Comparison of ENCODE assay signal across 8 cellular contexts in genomic region chr5:52799983-52800393, GRCh38. TPM values are rescaled to one million over a fixed set of nuclear protein-coding genes. Genes with fewer than 3 reads are reported as not detected.
DNase-seq lines count a peak whose midpoint lies in the region; ATAC-seq and TF ChIP-seq lines count a peak whose summit lies in the region.

No MANE protein-coding gene starts in this region.

- H3K4me2 ChIP-seq in HCT116 (ENCODE audit: low read length) (peak overlapping the region; percentile 98), MM.1S (ENCODE audit: low read depth, low read length) (peak overlapping the region; percentile 90), neural cell (ENCODE audit: low read length) (peak overlapping the region; percentile 86)

- BruUV-seq in HCT116 (replicated peaks; lab: Mats Ljungman, UMichigan), result no TSS peak

- H3K9me2 ChIP-seq in HCT116 (ENCODE audit: insufficient read depth), result no peaks in the 10 kb centered on the region
- no peaks in the 10 kb centered on the region for H3K9me2 ChIP-seq in MM.1S (replicated peaks; ENCODE audit: insufficient read depth, low read length)
- no peaks in the 10 kb centered on the region for H3K9me2 ChIP-seq in neural cell (ENCODE audit: insufficient read depth, low read length)

- H3K27me3 ChIP-seq in HCT116 (ENCODE audit: insufficient read depth, low read length) (no peaks in the 10 kb centered on the region), MM.1S (replicated peaks; ENCODE audit: insufficient read depth, low read length) (no peaks in the 10 kb centered on the region), neural cell (ENCODE audit: insufficient read depth, low read depth, low read length) (no peaks in the 10 kb centered on the region)

- H2AFZ ChIP-seq in HCT116 (ENCODE audit: low read depth, low read length, poor library complexity, severe bottlenecking) (no peak overlapping the region), MM.1S (ENCODE audit: low read length) (peak overlapping the region; percentile 97), neural cell (ENCODE audit: low read depth, low read length) (peak overlapping the region; percentile 76)

- peaks cover 48% of the 10 kb centered on the region for H3K4me1 Mint-ChIP-seq in stimulated activated naive CD8-positive, alpha-beta T cell treated with anti-CD3 and anti-CD28 coated beads, Interleukin-15, amount 100 ng/mL, for 72 hours

- peaks cover 4% of the 10 kb centered on the region; the same call in 1 of the 2 replicates for H4K20me1 ChIP-seq in HCT116 (ENCODE audit: insufficient read depth)
- no peaks in the 10 kb centered on the region for H4K20me1 ChIP-seq in MM.1S (ENCODE audit: insufficient read depth, low read length)
- no peaks in the 10 kb centered on the region for H4K20me1 ChIP-seq in neural cell (ENCODE audit: insufficient read depth)

- H3K4me1 ChIP-seq in HCT116 (ENCODE audit: control insufficient read depth in 1 of 2, insufficient read depth in 2 of 2, low read length in 2 of 2), result peaks cover 6 to 27% of the 10 kb centered on the region in 2 experiments; a peak in 3 of 4 replicates
- H3K4me1 ChIP-seq in MM.1S (ENCODE audit: low read length), result peaks cover 14% of the 10 kb centered on the region; the same call in 1 of the 2 replicates

- RAD21 ChIA-PET in HCT116 (lab: Charles Lee; ENCODE audit: low non-redundant PET in 1 of 2, low total read pairs in 2 of 2, uncharacterized antibody in 2 of 2, unreplicated experiment in 2 of 2), result no interaction called here

- H3K79me2 ChIP-seq in HCT116 (ENCODE audit: insufficient read depth, low read length) (peaks cover 47% of the 10 kb centered on the region), MM.1S (ENCODE audit: low read length) (peaks cover 19% of the 10 kb centered on the region), neural cell (replicated peaks; ENCODE audit: insufficient read depth, low read length) (peaks cover 29% of the 10 kb centered on the region)

- no peaks in the 10 kb centered on the region for H3K9me3 Mint-ChIP-seq in stimulated activated naive CD8-positive, alpha-beta T cell treated with anti-CD3 and anti-CD28 coated beads, Interleukin-15, amount 100 ng/mL, for 72 hours

- H3K36me3 ChIP-seq in HCT116 (ENCODE audit: control insufficient read depth in 1 of 2, insufficient read depth in 2 of 2, low read length in 2 of 2) (peaks cover 16 to 29% of the 10 kb centered on the region in 2 experiments), MM.1S (replicated peaks; ENCODE audit: insufficient read depth, low read length) (no peaks in the 10 kb centered on the region; the same call in 1 of the 2 replicates), neural cell (ENCODE audit: insufficient read depth, low read length) (peaks cover 4% of the 10 kb centered on the region)

- peak overlapping the region; percentile 94 to 97 for H3K27ac Mint-ChIP-seq in stimulated activated naive CD8-positive, alpha-beta T cell treated with anti-CD3 and anti-CD28 coated beads, Interleukin-15, amount 100 ng/mL, for 72 hours

- no peak for TF ChIP-seq RAD21 in HCT116 (IDR thresholded peaks at IDR 0.05; ENCODE audit: low read depth)
- TF ChIP-seq RAD21 in neural cell (conservative IDR thresholded peaks at IDR 0.05), result no peak

- peak; percentile 45 for TF ChIP-seq POLR2A in HCT116 (IDR thresholded peaks at IDR 0.05; ENCODE audit: borderline replicate concordance, extremely low read depth, insufficient read depth, insufficient read length)

- peak overlapping the region; percentile 88 to 97 for H3K4me3 Mint-ChIP-seq in stimulated activated naive CD8-positive, alpha-beta T cell treated with anti-CD3 and anti-CD28 coated beads, Interleukin-15, amount 100 ng/mL, for 72 hours

- H3K27me3 Mint-ChIP-seq in stimulated activated naive CD8-positive, alpha-beta T cell treated with anti-CD3 and anti-CD28 coated beads, Interleukin-15, amount 100 ng/mL, for 72 hours, result no peaks in the 10 kb centered on the region

- no peaks in the 10 kb centered on the region for H3F3A ChIP-seq in MM.1S (ENCODE audit: insufficient read depth, low read length)
- H3F3A ChIP-seq in neural cell (ENCODE audit: insufficient read depth, low read length, poor library complexity, severe bottlenecking), result no peaks in the 10 kb centered on the region

- DNase-seq in GDM1 (lab: John Stamatoyannopoulos, UW), result peak; percentile 95
- peak; percentile 83 for DNase-seq in HCT116 (ENCODE audit: low read depth, low spot score)
- DNase-seq in MM.1S, result peak; percentile 96
- DNase-seq in SHP77 (lab: John Stamatoyannopoulos, UW), result peak; percentile 85 to 90
- peak; percentile 95 for DNase-seq in activated gamma-delta T cell (lab: John Stamatoyannopoulos, UW)
- peak; percentile 92 for DNase-seq in fibroblast of the conjunctiva (ENCODE audit: low read depth)
- DNase-seq in stimulated activated naive CD8-positive, alpha-beta T cell treated with anti-CD3 and anti-CD28 coated beads, Interleukin-15, amount 100 ng/mL, for 72 hours, result peak; percentile 93 to 95

- no peak for TF ChIP-seq CTCF in HCT116 (IDR thresholded peaks at IDR 0.05 in 2 of 3, conservative IDR thresholded peaks at IDR 0.05 in 1 of 3; ENCODE audit: borderline replicate concordance in 1 of 3, insufficient read depth in 1 of 3, low read depth in 2 of 3, low read length in 2 of 3)
- TF ChIP-seq CTCF in MM.1S (IDR thresholded peaks at IDR 0.05; ENCODE audit: low read length), result no peak
- TF ChIP-seq CTCF in neural cell (IDR thresholded peaks at IDR 0.05; ENCODE audit: poor library complexity, severe bottlenecking), result no peak

- peak; percentile 87 for ATAC-seq in HCT116
- ATAC-seq in stimulated activated naive CD8-positive, alpha-beta T cell treated with anti-CD3 and anti-CD28 coated beads, Interleukin-15, amount 100 ng/mL, for 72 hours, result peak; percentile 93

- intact Hi-C loops in HCT116 (cut with micrococcal nuclease), result loop anchor here (1.0 kb wide), 1 partner anchor 187 kb away; no protein-coding TSS in a partner anchor

- H3K27ac ChIP-seq in HCT116 (ENCODE audit: low read depth, low read length) (peak overlapping the region; percentile 85), MM.1S (ENCODE audit: low read length) (peak overlapping the region; percentile 37; the same call in 1 of the 2 replicates), neural cell (ENCODE audit: low read length) (peak overlapping the region; percentile 89)

- no peak for TF ChIP-seq EP300 in neural cell (conservative IDR thresholded peaks at IDR 0.05; ENCODE audit: poor library complexity, severe bottlenecking)

- CTCF ChIA-PET in HCT116 (lab: Charles Lee), result interaction anchor here (1.1 to 2.0 kb wide), 3 partner anchors 10 to 118 kb away, joined by 3 to 15 read pairs (median 5); no protein-coding TSS in a partner anchor

- peak overlapping the region; percentile 89 to 93 for H3K4me3 ChIP-seq in HCT116 (replicated peaks in 1 of 2; ENCODE audit: low read depth in 1 of 2, low read length in 2 of 2)
- H3K4me3 ChIP-seq in MM.1S (ENCODE audit: low read length), result peak overlapping the region; percentile 81
- H3K4me3 ChIP-seq in neural cell (ENCODE audit: low read length), result peak overlapping the region; percentile 88

- POLR2A ChIA-PET in HCT116 (lab: Charles Lee), result interaction anchor here (0.7 to 1.6 kb wide), 5 partner anchors 10 to 115 kb away, joined by 3 to 7 read pairs (median 3); partner anchors contain the start of genes ITGA1 and PELO

- H3K9ac ChIP-seq in HCT116 (ENCODE audit: low read length), result peak overlapping the region; percentile 96
- H3K9ac ChIP-seq in MM.1S (ENCODE audit: low read length), result peak overlapping the region; percentile 52
- peak overlapping the region; percentile 79 for H3K9ac ChIP-seq in neural cell (ENCODE audit: low read length)

- H3K9me3 ChIP-seq in HCT116 (ENCODE audit: control insufficient read depth in 1 of 2, insufficient read depth in 1 of 2, low read depth in 1 of 2, low read length in 2 of 2) (no peaks in the 10 kb centered on the region), MM.1S (replicated peaks; ENCODE audit: insufficient read depth, low read length) (no peaks in the 10 kb centered on the region), neural cell (ENCODE audit: low read length) (no peaks in the 10 kb centered on the region)

TF ChIP-seq in HCT116, 20 proteins besides CTCF, POLR2A, EP300 and RAD21 (continues in another document):
- TF ChIP-seq EZH2 (IDR thresholded peaks at IDR 0.05), result no peak

TF ChIP-seq in neural cell, 6 proteins besides CTCF, POLR2A, EP300 and RAD21 (continues in another document):
- TF ChIP-seq SMC3 (conservative IDR thresholded peaks at IDR 0.05; ENCODE audit: poor library complexity) (peak; percentile 3), EZH2 (IDR thresholded peaks at IDR 0.05; ENCODE audit: borderline replicate concordance, insufficient read depth, low read length, poor library complexity, severe bottlenecking) (no peak), POLR2AphosphoS5 (IDR thresholded peaks at IDR 0.05) (peak; percentile 87), REST (IDR thresholded peaks at IDR 0.05; ENCODE audit: borderline replicate concordance) (peak; percentile 72), MXI1 (conservative IDR thresholded peaks at IDR 0.05; ENCODE audit: poor library complexity, severe bottlenecking) (peak; percentile 95)

RNA-seq across cellular contexts. Expression of gene ITGA1, which starts 12.3 kb away (rescaled TPM):
- total RNA-seq in HCT116 (2021; ENCODE audit: unreplicated experiment), result 1.8 TPM
- 0.47 and 0.49 TPM in 2 replicates for polyA plus RNA-seq in HCT116 (2012)
- polyA plus RNA-seq in neural cell, result 0.10 and 0.15 TPM in 2 replicates
- polyA minus RNA-seq in neural cell, result 0.23 and 0.24 TPM in 2 replicates

RNA-seq across cellular contexts. Expression of gene PELO, which starts 12.3 kb away (rescaled TPM):
- 16.5 TPM for total RNA-seq in HCT116 (2021; ENCODE audit: unreplicated experiment)
- polyA plus RNA-seq in HCT116 (2012), result 14.7 and 15.7 TPM in 2 replicates
- polyA plus RNA-seq in neural cell, result 10.5 and 14.7 TPM in 2 replicates
- polyA minus RNA-seq in neural cell, result 24.1 and 25.7 TPM in 2 replicates

Comparison
In these comparisons a context has a peak if more than half of its experiments do, and no peak if none do; other contexts are left out.
1. Peak in every context shown above with its lines: DNase-seq, ATAC-seq, H3K4me3 ChIP-seq and H3K27ac ChIP-seq.
2. H3K27ac ChIP-seq: peak in every context shown above with its lines; median percentile 89 in neural cell; 85 in HCT116; 37 in MM.1S.